Comparison of ENCODE assay signal across 1 cellular context in genomic region chr2:199466704-199467461, GRCh38.
TF ChIP-seq lines count a peak whose summit lies in the region.

No MANE protein-coding gene starts in this region.

TF ChIP-seq in WTC11, 78 proteins besides CTCF, POLR2A, EP300 and RAD21 (continued from another document):
- TF ChIP-seq ZMAT4 (CRISPR knock-in tag; IDR thresholded peaks at IDR 0.05), result no peak
- TF ChIP-seq ZNF416 (CRISPR knock-in tag; IDR thresholded peaks at IDR 0.05), result no peak
- TF ChIP-seq, protein P1, sequence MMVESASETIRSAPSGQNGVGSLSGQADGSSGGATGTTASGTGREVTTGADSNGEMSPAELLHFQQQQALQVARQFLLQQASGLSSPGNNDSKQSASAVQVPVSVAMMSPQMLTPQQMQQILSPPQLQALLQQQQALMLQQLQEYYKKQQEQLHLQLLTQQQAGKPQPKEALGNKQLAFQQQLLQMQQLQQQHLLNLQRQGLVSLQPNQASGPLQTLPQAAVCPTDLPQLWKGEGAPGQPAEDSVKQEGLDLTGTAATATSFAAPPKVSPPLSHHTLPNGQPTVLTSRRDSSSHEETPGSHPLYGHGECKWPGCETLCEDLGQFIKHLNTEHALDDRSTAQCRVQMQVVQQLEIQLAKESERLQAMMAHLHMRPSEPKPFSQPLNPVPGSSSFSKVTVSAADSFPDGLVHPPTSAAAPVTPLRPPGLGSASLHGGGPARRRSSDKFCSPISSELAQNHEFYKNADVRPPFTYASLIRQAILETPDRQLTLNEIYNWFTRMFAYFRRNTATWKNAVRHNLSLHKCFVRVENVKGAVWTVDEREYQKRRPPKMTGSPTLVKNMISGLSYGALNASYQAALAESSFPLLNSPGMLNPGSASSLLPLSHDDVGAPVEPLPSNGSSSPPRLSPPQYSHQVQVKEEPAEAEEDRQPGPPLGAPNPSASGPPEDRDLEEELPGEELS (CRISPR knock-in tag; IDR thresholded peaks at IDR 0.05), result no peak
- TF ChIP-seq KAT7 (CRISPR knock-in tag; IDR thresholded peaks at IDR 0.05; ENCODE audit: borderline replicate concordance), result no peak
- TF ChIP-seq ZNF532 (CRISPR knock-in tag; IDR thresholded peaks at IDR 0.05; ENCODE audit: borderline replicate concordance), result no peak
- TF ChIP-seq, protein P2, sequence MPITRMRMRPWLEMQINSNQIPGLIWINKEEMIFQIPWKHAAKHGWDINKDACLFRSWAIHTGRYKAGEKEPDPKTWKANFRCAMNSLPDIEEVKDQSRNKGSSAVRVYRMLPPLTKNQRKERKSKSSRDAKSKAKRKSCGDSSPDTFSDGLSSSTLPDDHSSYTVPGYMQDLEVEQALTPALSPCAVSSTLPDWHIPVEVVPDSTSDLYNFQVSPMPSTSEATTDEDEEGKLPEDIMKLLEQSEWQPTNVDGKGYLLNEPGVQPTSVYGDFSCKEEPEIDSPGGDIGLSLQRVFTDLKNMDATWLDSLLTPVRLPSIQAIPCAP (CRISPR knock-in tag; IDR thresholded peaks at IDR 0.05), result no peak
- TF ChIP-seq ZNF232 (CRISPR knock-in tag; IDR thresholded peaks at IDR 0.05), result no peak
- no peak for TF ChIP-seq OVOL2 (CRISPR knock-in tag; IDR thresholded peaks at IDR 0.05; ENCODE audit: borderline replicate concordance)
